In the genomic region with DNA sequence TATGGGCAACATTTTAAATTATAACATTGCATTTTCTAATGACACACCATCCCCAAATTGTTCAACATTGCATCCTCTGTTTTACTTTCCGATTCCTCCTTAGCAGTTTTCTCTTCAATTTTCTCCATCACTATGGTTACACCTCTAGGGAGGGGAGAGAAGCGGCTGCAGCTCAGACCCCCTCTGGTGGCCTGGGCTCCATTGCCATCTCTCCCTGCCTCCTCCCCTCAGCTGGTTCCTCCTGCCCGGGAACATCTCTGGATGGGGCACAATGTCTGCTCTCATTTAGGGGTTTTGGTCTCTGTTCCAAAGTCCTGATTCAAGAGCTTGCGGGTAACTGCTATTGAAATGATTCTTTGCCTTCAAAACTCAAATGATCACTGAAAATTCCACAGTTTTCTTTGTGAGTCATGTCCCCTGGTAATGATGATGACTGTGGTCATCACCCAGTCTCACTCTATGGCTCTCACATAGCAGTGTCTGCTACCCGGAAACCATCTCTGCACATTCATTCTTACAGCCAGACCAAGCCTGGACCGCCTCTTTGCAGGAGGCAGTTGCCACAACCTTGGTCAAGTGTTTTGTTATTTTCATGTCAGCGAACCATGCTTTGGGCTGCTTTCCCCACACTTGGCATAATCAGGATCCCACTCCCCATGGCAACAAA, we compare ENCODE assay signal across 17 cellular contexts.
DNase-seq lines count a peak whose midpoint lies in the region; TF ChIP-seq lines count a peak whose summit lies in the region.
"Had no signal": no experiment of that assay in that cellular context is flagged by ENCODE, and none has a peak within 500 bp of the region (broad histone marks: within the 10 kb centered on the region; RNA-seq: fewer than 3 reads in every experiment).

No MANE protein-coding gene starts in this region.

- H3K27ac Mint-ChIP-seq in brain: peak overlapping the region in 4 of 5 experiments; percentile 48 to 66 (median 59)
- H3K27ac Mint-ChIP-seq: mesothelial cell of epicardium had no signal

- H3K36me3 ChIP-seq in kidney epithelial cell (ENCODE audit: control insufficient read depth, insufficient read depth, low read length) (no peaks in the 10 kb centered on the region), spleen (peaks cover 0 to 51% (median 4%) of the 10 kb centered on the region in 6 donors)
- H3K36me3 ChIP-seq: ovary had no signal

- no peaks in the 10 kb centered on the region for H3K27me3 ChIP-seq in kidney epithelial cell (ENCODE audit: control insufficient read depth, insufficient read depth, low read length)
- H3K27me3 ChIP-seq in spleen (replicated peaks in 1 of 7): no peaks in the 10 kb centered on the region
- H3K27me3 ChIP-seq: ovary, tibial artery had no signal

- no peaks in the 10 kb centered on the region for H3K9me3 Mint-ChIP-seq in brain
- H3K9me3 Mint-ChIP-seq: mesothelial cell of epicardium had no signal

- H3K4me3 ChIP-seq in AG10803 (ENCODE audit: low read length) (no peak overlapping the region), kidney epithelial cell (ENCODE audit: low read depth, low read length) (no peak overlapping the region), spleen (no peak overlapping the region)
- H3K4me3 ChIP-seq: ovary, tibial artery had no signal

- no peaks in the 10 kb centered on the region for H3K9me3 ChIP-seq in spleen
- H3K9me3 ChIP-seq: ovary, tibial artery had no signal

- 92 to 98% (median 95%) methylated on average over 7 of the region's 7 CpGs for WGBS in spleen, 5 donors

- peaks cover 3% of the 10 kb centered on the region for H3K27me3 Mint-ChIP-seq in brain

- peaks cover 20% of the 10 kb centered on the region for H3K4me1 Mint-ChIP-seq in brain

- no peak for TF ChIP-seq POLR2A in spleen (IDR thresholded peaks at IDR 0.05)

- H3K36me3 Mint-ChIP-seq in brain: peaks cover 63% of the 10 kb centered on the region

- H3K4me1 ChIP-seq in spleen: no peaks in the 10 kb centered on the region

- TF ChIP-seq CTCF in AG10803 (conservative IDR thresholded peaks at IDR 0.05; ENCODE audit: low read length) (no peak), brain (conservative IDR thresholded peaks at IDR 0.05) (no peak), kidney epithelial cell (IDR thresholded peaks at IDR 0.05; ENCODE audit: insufficient read depth, low read length, poor library complexity, severe bottlenecking) (no peak), spleen (IDR thresholded peaks at IDR 0.05 in 8 of 11, conservative IDR thresholded peaks at IDR 0.05 in 3 of 11) (no peak)

- DNase-seq in AG10803 (ENCODE audit: low read depth) (peak; percentile 58), HT1080 (ENCODE audit: low read depth) (peak; percentile 91), kidney epithelial cell (ENCODE audit: low read depth) (peak; percentile 51), spleen (no peak), HT-29 (ENCODE audit: low spot score) (no peak), 8988T (no peak)
- no peak for DNase-seq in activated T-cell treated with anti-CD3 and anti-CD28 coated beads, Interleukin-2, amount 50 U/mL, for 48 hours
- DNase-seq: activated CD4-positive, CD25-positive, alpha-beta regulatory T cell treated with anti-CD3 and anti-CD28 coated beads, Interleukin-2, amount 50 U/mL, for 72 hours; activated T-cell treated with anti-CD3 and anti-CD28 coated beads, Interleukin-2, amount 50 U/mL, for 1 hour; DND-41; foreskin melanocyte; NCI-H1417; ovary; stimulated activated CD4-positive, alpha-beta T cell treated with anti-CD3 and anti-CD28 coated beads, Interleukin-15, amount 100 ng/mL, for 24 hours; tibial artery had no signal

- intact Hi-C loops in spleen (cut with DNase I; ENCODE audit: low total_unique reads): no loop called here

- H3K27ac ChIP-seq in spleen: no peak overlapping the region
- H3K27ac ChIP-seq: ovary, tibial artery had no signal

- no peak overlapping the region for H3K4me3 Mint-ChIP-seq in brain
- H3K4me3 Mint-ChIP-seq: mesothelial cell of epicardium had no signal

Comparison
In these comparisons a context has a peak if more than half of its experiments do, and no peak if none do; other contexts are left out.
1. DNase-seq: peak in AG10803 (single experiment), HT1080 (single experiment) and kidney epithelial cell (single experiment); none in spleen (single experiment), HT-29 (single experiment), 8988T (single experiment) and activated T-cell treated with anti-CD3 and anti-CD28 coated beads, Interleukin-2, amount 50 U/mL, for 48 hours (0 of 2).